In the genomic region with DNA sequence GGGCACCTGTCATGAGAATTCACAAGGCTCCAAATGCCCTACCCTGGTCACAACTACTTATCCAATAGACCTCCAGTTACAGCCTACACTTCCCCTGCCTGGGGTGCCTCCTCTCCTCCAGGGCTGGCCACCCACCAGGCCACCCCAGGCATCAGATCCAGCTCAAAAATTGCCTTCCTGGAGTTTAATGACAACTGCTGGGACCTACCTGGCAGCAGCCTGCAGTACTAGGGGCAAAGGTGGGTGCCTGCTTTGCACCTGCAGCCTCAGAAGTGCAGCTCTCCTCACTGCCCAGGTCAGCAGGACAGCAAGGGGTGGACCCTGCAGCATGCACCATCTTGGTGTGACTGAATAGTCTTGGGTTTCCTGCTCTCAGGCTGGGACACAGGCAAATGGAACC, we compare ENCODE assay signal across 19 cellular contexts. TPM values are rescaled to one million over a fixed set of nuclear protein-coding genes. Genes with fewer than 3 reads are reported as not detected.
DNase-seq lines count a peak whose midpoint lies in the region; ATAC-seq and TF ChIP-seq lines count a peak whose summit lies in the region.
"Had no signal": no experiment of that assay in that cellular context is flagged by ENCODE, and none has a peak within 500 bp of the region (broad histone marks: within the 10 kb centered on the region; RNA-seq: fewer than 3 reads in every experiment).

No MANE protein-coding gene starts in this region.

- H3K18ac ChIP-seq in mesenchymal stem cell (ENCODE audit: low read depth in 1 of 2, low read length in 2 of 2) = no peak overlapping the region

- H3K9ac ChIP-seq in mesenchymal stem cell (ENCODE audit: low read length) = no peak overlapping the region
- H3K9ac ChIP-seq: KMS-11 had no signal

- peaks cover 16% of the 10 kb centered on the region for H3K36me3 Mint-ChIP-seq in CD4-positive, CD25-positive, alpha-beta regulatory T cell
- H3K36me3 Mint-ChIP-seq in T-helper 17 cell (ENCODE audit: low read depth) = peaks cover 10% of the 10 kb centered on the region
- H3K36me3 Mint-ChIP-seq in activated CD4-positive, alpha-beta memory T cell treated with anti-CD3 and anti-CD28 coated beads for 36 hours = peaks cover 26% of the 10 kb centered on the region

- H3K79me1 ChIP-seq in mesenchymal stem cell (replicated peaks; ENCODE audit: low read length, poor library complexity, severe bottlenecking) = peaks cover 31% of the 10 kb centered on the region

- H3K27me3 ChIP-seq in CD4-positive, CD25-positive, alpha-beta regulatory T cell (ENCODE audit: control insufficient read depth, insufficient read depth, low read length) = no peaks in the 10 kb centered on the region
- H3K27me3 ChIP-seq in mesenchymal stem cell (ENCODE audit: control insufficient read depth in 1 of 2, insufficient read depth in 1 of 2, low read length in 2 of 2) (no peaks in the 10 kb centered on the region), gastroesophageal sphincter (no peaks in the 10 kb centered on the region)
- H3K27me3 ChIP-seq: BE2C had no signal

- peaks cover 0 to 55% (median 29%) of the 10 kb centered on the region in 4 donors for H3K4me1 Mint-ChIP-seq in CD4-positive, CD25-positive, alpha-beta regulatory T cell
- H3K4me1 Mint-ChIP-seq in T-helper 17 cell = peaks cover 37% of the 10 kb centered on the region
- peaks cover 24% of the 10 kb centered on the region for H3K4me1 Mint-ChIP-seq in activated CD4-positive, alpha-beta memory T cell treated with anti-CD3 and anti-CD28 coated beads for 36 hours (ENCODE audit: low read depth)

- no peaks in the 10 kb centered on the region for H3K9me3 Mint-ChIP-seq in CD4-positive, CD25-positive, alpha-beta regulatory T cell
- H3K9me3 Mint-ChIP-seq in activated CD4-positive, alpha-beta memory T cell treated with anti-CD3 and anti-CD28 coated beads for 36 hours = no peaks in the 10 kb centered on the region
- H3K9me3 Mint-ChIP-seq: CD4-positive, alpha-beta T cell had no signal

- H4K8ac ChIP-seq in mesenchymal stem cell (ENCODE audit: low read length) = no peak overlapping the region

- no peak overlapping the region for H3K23ac ChIP-seq in mesenchymal stem cell (ENCODE audit: low read length in 2 of 2)

- H3K4me2 ChIP-seq in mesenchymal stem cell (ENCODE audit: low read length, poor library complexity, severe bottlenecking) = no peak overlapping the region
- H3K4me2 ChIP-seq: KMS-11 had no signal

- no peak for ATAC-seq in CD4-positive, CD25-positive, alpha-beta regulatory T cell (ENCODE audit: low read depth in 2 of 2)
- ATAC-seq in T-helper 17 cell (no peak), gastroesophageal sphincter (no peak)
- ATAC-seq: HCT116 had no signal

- no peaks in the 10 kb centered on the region for H3K9me3 ChIP-seq in CD4-positive, CD25-positive, alpha-beta regulatory T cell (ENCODE audit: control insufficient read depth in 2 of 2, low read length in 2 of 2)
- H3K9me3 ChIP-seq in T-helper 17 cell (ENCODE audit: control insufficient read depth, low read length, poor library complexity, severe bottlenecking) (no peaks in the 10 kb centered on the region), mesenchymal stem cell (ENCODE audit: control insufficient read depth, low read length) (no peaks in the 10 kb centered on the region), gastroesophageal sphincter (no peaks in the 10 kb centered on the region)
- H3K9me3 ChIP-seq: BE2C had no signal

- H3K4me3 Mint-ChIP-seq in CD4-positive, CD25-positive, alpha-beta regulatory T cell = peak overlapping the region in 1 of 4 donors; percentile 66
- no peak overlapping the region for H3K4me3 Mint-ChIP-seq in T-helper 17 cell
- no peak overlapping the region for H3K4me3 Mint-ChIP-seq in activated CD4-positive, alpha-beta memory T cell treated with anti-CD3 and anti-CD28 coated beads for 36 hours

- TF ChIP-seq POLR2A in gastroesophageal sphincter (IDR thresholded peaks at IDR 0.05) = no peak

- intact Hi-C loops in activated CD4-positive, alpha-beta memory T cell treated with anti-CD3 and anti-CD28 coated beads for 36 hours (cut with micrococcal nuclease) = no loop called here

- H3K4me1 ChIP-seq in CD4-positive, CD25-positive, alpha-beta regulatory T cell (ENCODE audit: control insufficient read depth, insufficient read depth, low read length, poor library complexity, severe bottlenecking) = peaks cover 29% of the 10 kb centered on the region
- H3K4me1 ChIP-seq in mesenchymal stem cell (ENCODE audit: control insufficient read depth, insufficient read depth, low read depth, low read length) = peaks cover 25% of the 10 kb centered on the region
- H3K4me1 ChIP-seq in gastroesophageal sphincter = peaks cover 0 to 39% (median 16%) of the 10 kb centered on the region in 3 donors
- H3K4me1 ChIP-seq: BE2C had no signal

- H3K14ac ChIP-seq in mesenchymal stem cell (ENCODE audit: low read length in 2 of 2) = no peak overlapping the region

- TF ChIP-seq CTCF in gastroesophageal sphincter (IDR thresholded peaks at IDR 0.05) = no peak

- peak overlapping the region; percentile 62 for H2BK15ac ChIP-seq in mesenchymal stem cell (ENCODE audit: low read depth, poor library complexity, severe bottlenecking)

- TF ChIP-seq EP300 in gastroesophageal sphincter (IDR thresholded peaks at IDR 0.05) = no peak

- H2BK12ac ChIP-seq in mesenchymal stem cell (ENCODE audit: low read length in 2 of 2) = no peak overlapping the region

- DNase-seq in CD4-positive, CD25-positive, alpha-beta regulatory T cell = no peak
- no peak for DNase-seq in T-helper 17 cell
- no peak for DNase-seq in mesenchymal stem cell
- DNase-seq in NCI-H510A (lab: John Stamatoyannopoulos, UW) = no peak
- no peak for DNase-seq in activated CD4-positive, alpha-beta memory T cell treated with anti-CD3 and anti-CD28 coated beads for 36 hours
- DNase-seq: BE2C; CD4-positive, alpha-beta T cell; GF-D8; GOT3; MV-4-11; NCI-H1694 treated with DMSO at 0.1 percent for 48 hours; NCI-H774; OCI-M1; SHP77 had no signal

- no peaks in the 10 kb centered on the region for H3K27me3 Mint-ChIP-seq in CD4-positive, CD25-positive, alpha-beta regulatory T cell
- no peaks in the 10 kb centered on the region for H3K27me3 Mint-ChIP-seq in T-helper 17 cell
- H3K27me3 Mint-ChIP-seq in activated CD4-positive, alpha-beta memory T cell treated with anti-CD3 and anti-CD28 coated beads for 36 hours = peaks cover 1% of the 10 kb centered on the region
- H3K27me3 Mint-ChIP-seq: CD4-positive, alpha-beta T cell had no signal

- no peak overlapping the region for H3K4ac ChIP-seq in mesenchymal stem cell (ENCODE audit: low read depth in 1 of 2, low read length in 2 of 2)

- POLR2A ChIA-PET in activated CD4-positive, alpha-beta memory T cell treated with anti-CD3 and anti-CD28 coated beads for 36 hours (lab: Charles Lee) = no interaction called here

- H3K36me3 ChIP-seq in CD4-positive, CD25-positive, alpha-beta regulatory T cell (ENCODE audit: control insufficient read depth, insufficient read depth, low read length) = peaks cover 7% of the 10 kb centered on the region
- peaks cover 41 to 50% of the 10 kb centered on the region in 2 experiments for H3K36me3 ChIP-seq in mesenchymal stem cell (ENCODE audit: control insufficient read depth in 1 of 2, insufficient read depth in 2 of 2, low read depth in 1 of 2, low read length in 2 of 2)
- H3K36me3 ChIP-seq in gastroesophageal sphincter = peaks cover 0 to 34% of the 10 kb centered on the region in 2 donors
- H3K36me3 ChIP-seq: BE2C had no signal

- no peak overlapping the region for H2BK120ac ChIP-seq in mesenchymal stem cell (ENCODE audit: low read depth, low read length)

- H2AK5ac ChIP-seq in mesenchymal stem cell (ENCODE audit: low read length, severe bottlenecking) = no peak overlapping the region

- CTCF ChIA-PET in activated CD4-positive, alpha-beta memory T cell treated with anti-CD3 and anti-CD28 coated beads for 36 hours (lab: Charles Lee) = interaction anchor here (0.6 kb wide), 1 partner anchor 27 kb away, joined by 3 read pairs; no protein-coding TSS in a partner anchor

- no peak overlapping the region for H3K27ac ChIP-seq in CD4-positive, CD25-positive, alpha-beta regulatory T cell (ENCODE audit: insufficient read depth, low read length, poor library complexity, severe bottlenecking)
- H3K27ac ChIP-seq in mesenchymal stem cell (ENCODE audit: low read length, poor library complexity, severe bottlenecking) (no peak overlapping the region), gastroesophageal sphincter (no peak overlapping the region)
- H3K27ac ChIP-seq: KMS-11, SK-N-MC had no signal

- no peak overlapping the region for H2AFZ ChIP-seq in mesenchymal stem cell (ENCODE audit: low read depth, low read length)

- no peak overlapping the region for H3K4me3 ChIP-seq in CD4-positive, CD25-positive, alpha-beta regulatory T cell (ENCODE audit: low read depth, low read length)
- H3K4me3 ChIP-seq in mesenchymal stem cell (ENCODE audit: insufficient read depth in 1 of 2, low read depth in 1 of 2, low read length in 2 of 2) = no peak overlapping the region
- H3K4me3 ChIP-seq in gastroesophageal sphincter = no peak overlapping the region
- H3K4me3 ChIP-seq: SK-N-MC had no signal

- no peak overlapping the region for H4K91ac ChIP-seq in mesenchymal stem cell (ENCODE audit: low read length)

- H2BK5ac ChIP-seq in mesenchymal stem cell (ENCODE audit: low read depth, low read length, poor library complexity, severe bottlenecking) = no peak overlapping the region

- H3K27ac Mint-ChIP-seq in CD4-positive, CD25-positive, alpha-beta regulatory T cell = peak overlapping the region in 2 of 3 donors; percentile 62 to 68
- peak overlapping the region; percentile 43 for H3K27ac Mint-ChIP-seq in T-helper 17 cell
- H3K27ac Mint-ChIP-seq in activated CD4-positive, alpha-beta memory T cell treated with anti-CD3 and anti-CD28 coated beads for 36 hours = no peak overlapping the region
- H3K27ac Mint-ChIP-seq: CD4-positive, alpha-beta T cell had no signal

RNA-seq across cellular contexts. Expression of a gene that starts 3.6 kb away (rescaled TPM):
- 1.9 TPM for total RNA-seq in CD4-positive, CD25-positive, alpha-beta regulatory T cell
- under 1 TPM in 2 of 4 donors, not detected in 2; 0.07 to 0.22 TPM for polyA plus RNA-seq in CD4-positive, CD25-positive, alpha-beta regulatory T cell
- total RNA-seq in T-helper 17 cell (10 to 100 TPM in 1 of 2 donors, 1 to 10 TPM in 1; 1.6 to 22.9 TPM), gastroesophageal sphincter (under 1 TPM in 1 of 4 donors, not detected in 3; 0.19 TPM)
- 0.03 TPM for polyA plus RNA-seq in mesenchymal stem cell (2013, experiment 1 of 2)
- polyA plus RNA-seq in mesenchymal stem cell (2013, experiment 2 of 2) = not detected
- not detected for total RNA-seq in activated CD4-positive, alpha-beta memory T cell treated with anti-CD3 and anti-CD28 coated beads for 36 hours
- total RNA-seq: CD4-positive, alpha-beta T cell; NCI-H460 had no signal

RNA-seq across cellular contexts. Expression of a gene that starts 4.2 kb away (rescaled TPM):
- total RNA-seq in CD4-positive, CD25-positive, alpha-beta regulatory T cell = 22.6 TPM
- 10 to 100 TPM; 69.3 to 78.4 (median 74.4) TPM for polyA plus RNA-seq in CD4-positive, CD25-positive, alpha-beta regulatory T cell
- total RNA-seq in T-helper 17 cell (10 to 100 TPM; 26.2 to 26.4 TPM), gastroesophageal sphincter (10 to 100 TPM; 28.7 to 58.9 (median 46.8) TPM)
- polyA plus RNA-seq in mesenchymal stem cell (2013, experiment 1 of 2) = 37.5 TPM
- 36.9 TPM for polyA plus RNA-seq in mesenchymal stem cell (2013, experiment 2 of 2)
- 10 to 100 TPM; 70.5 to 72.5 TPM for total RNA-seq in activated CD4-positive, alpha-beta memory T cell treated with anti-CD3 and anti-CD28 coated beads for 36 hours

RNA-seq across cellular contexts. Expression of a gene that starts 4.4 kb away (rescaled TPM):
- total RNA-seq in CD4-positive, CD25-positive, alpha-beta regulatory T cell = 105 TPM
- 10 to 100 TPM; 31.5 to 58.2 (median 45.9) TPM for polyA plus RNA-seq in CD4-positive, CD25-positive, alpha-beta regulatory T cell
- 10 to 100 TPM; 95.5 to 99.0 TPM for total RNA-seq in T-helper 17 cell
- polyA plus RNA-seq in mesenchymal stem cell (2013, experiment 1 of 2) = 84.3 TPM
- 84.9 TPM for polyA plus RNA-seq in mesenchymal stem cell (2013, experiment 2 of 2)
- 10 to 100 TPM; 67.3 to 98.8 (median 85.9) TPM for total RNA-seq in gastroesophageal sphincter
- total RNA-seq in activated CD4-positive, alpha-beta memory T cell treated with anti-CD3 and anti-CD28 coated beads for 36 hours = 100 to 1,000 TPM; 130 to 157 TPM

RNA-seq across cellular contexts. Expression of a gene that starts 12.7 kb away (rescaled TPM):
- total RNA-seq in CD4-positive, CD25-positive, alpha-beta regulatory T cell = 865 TPM
- 1,000 to 10,000 TPM; 2,018 to 2,804 (median 2,386) TPM for polyA plus RNA-seq in CD4-positive, CD25-positive, alpha-beta regulatory T cell
- total RNA-seq in T-helper 17 cell (100 to 1,000 TPM; 686 to 710 TPM), gastroesophageal sphincter (1,000 to 10,000 TPM in 2 of 4 donors, 100 to 1,000 TPM in 2; 920 to 1,441 (median 1,060) TPM)
- polyA plus RNA-seq in mesenchymal stem cell (2013, experiment 1 of 2) = 1,651 TPM
- 1,671 TPM for polyA plus RNA-seq in mesenchymal stem cell (2013, experiment 2 of 2)
- 1,000 to 10,000 TPM; 1,907 to 1,923 TPM for total RNA-seq in activated CD4-positive, alpha-beta memory T cell treated with anti-CD3 and anti-CD28 coated beads for 36 hours

RNA-seq across cellular contexts. Expression of a gene that starts 15.3 kb away (rescaled TPM):
- 11.7 TPM for total RNA-seq in CD4-positive, CD25-positive, alpha-beta regulatory T cell
- polyA plus RNA-seq in CD4-positive, CD25-positive, alpha-beta regulatory T cell = 1 to 10 TPM in 1 of 4 donors, under 1 TPM in 3; 0.29 to 1.6 (median 0.41) TPM
- total RNA-seq in T-helper 17 cell (10 to 100 TPM; 17.2 to 17.6 TPM), gastroesophageal sphincter (10 to 100 TPM in 2 of 4 donors, 1 to 10 TPM in 2; 1.5 to 16.2 (median 7.6) TPM)
- polyA plus RNA-seq in mesenchymal stem cell (2013, experiment 1 of 2) = 3.9 TPM
- polyA plus RNA-seq in mesenchymal stem cell (2013, experiment 2 of 2) = 3.3 TPM
- total RNA-seq in activated CD4-positive, alpha-beta memory T cell treated with anti-CD3 and anti-CD28 coated beads for 36 hours = 10 to 100 TPM; 26.5 to 26.8 TPM
